In genomic region chr4:55386073-55386472, GRCh38 we compare ENCODE assay signal across 1 cellular context.
TF ChIP-seq lines count a peak whose summit lies in the region.

No MANE protein-coding gene starts in this region.

TF ChIP-seq in K562, 482 proteins besides CTCF, POLR2A, EP300 and RAD21 (continued from another document):
- TF ChIP-seq CHD7 (IDR thresholded peaks at IDR 0.05; ENCODE audit: low read depth, low read length) (no peak), ELF1 (tag; IDR thresholded peaks at IDR 0.05) (0 out of 2 replicates have a peak, but pooled peaks have one; percentile 2), ZNF143 (CRISPR knock-in tag; IDR thresholded peaks at IDR 0.05) (peak; percentile 82), KLF10 (CRISPR knock-in tag; IDR thresholded peaks at IDR 0.05) (no peak), COPS2 (conservative IDR thresholded peaks at IDR 0.05) (no peak), ZNF584 (CRISPR knock-in tag; IDR thresholded peaks at IDR 0.05; ENCODE audit: low read depth) (no peak), ATF1 (CRISPR knock-in tag; IDR thresholded peaks at IDR 0.05) (no peak), ATF1 (tag; IDR thresholded peaks at IDR 0.05) (peak; percentile 81), TBP (optimal IDR thresholded peaks at IDR 0.05; ENCODE audit: low read depth, low read length) (peak; percentile 40), ZNF699 (CRISPR knock-in tag; IDR thresholded peaks at IDR 0.05; ENCODE audit: insufficient replicate concordance) (no peak), SIX5 (IDR thresholded peaks at IDR 0.05; ENCODE audit: borderline replicate concordance in 1 of 2, insufficient read depth in 1 of 2, low read depth in 1 of 2, low read length in 2 of 2) (peak; percentile 63 to 66; a peak in 3 of 4 replicates)
